Comparison of ENCODE assay signal across 17 cellular contexts in the genomic region with DNA sequence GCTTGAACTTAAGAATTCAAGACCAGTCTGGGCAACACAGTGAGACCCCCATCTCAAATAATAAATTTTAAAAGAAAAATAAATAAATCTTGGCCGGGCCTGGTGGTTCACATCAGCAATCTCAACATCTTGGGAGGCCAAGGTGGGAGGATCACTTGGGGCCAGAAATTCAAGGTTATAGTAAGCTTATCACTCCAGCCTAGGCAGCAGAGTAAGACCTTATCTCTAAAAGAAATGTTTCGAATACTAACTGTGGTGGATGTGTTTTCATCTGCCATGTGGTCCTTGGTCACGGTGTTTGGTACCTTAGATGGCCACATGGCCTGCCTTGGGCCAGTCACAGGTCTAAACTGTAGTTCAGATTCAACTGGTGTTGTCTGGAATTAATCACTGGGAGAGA. TPM values are rescaled to one million over a fixed set of nuclear protein-coding genes. Genes with fewer than 3 reads are reported as not detected.
A peak's percentile ranks its signal among the peaks of the same experiment; 100 is the strongest.
DNase-seq lines count a peak whose midpoint lies in the region; ATAC-seq and TF ChIP-seq lines count a peak whose summit lies in the region.
"Had no signal": no experiment of that assay in that cellular context is flagged by ENCODE, and none has a peak within 500 bp of the region (broad histone marks: within the 10 kb centered on the region; RNA-seq: fewer than 3 reads in every experiment).

No MANE protein-coding gene starts in this region.

- peaks cover 3% of the 10 kb centered on the region for H3K27me3 Mint-ChIP-seq in endothelial cell (ENCODE audit: unreplicated experiment)

- ATAC-seq in stimulated activated effector memory CD8-positive, alpha-beta T cell treated with anti-CD3 and anti-CD28 coated beads, Interleukin-12 subunit alpha, Interleukin-12 subunit beta, amount 100 ng/mL, for 72 hours: no peak
- ATAC-seq in GM21529 (IDR thresholded peaks at IDR 0.05; ENCODE audit: unreplicated experiment) (no peak), left ventricle myocardium superior (no peak)
- ATAC-seq: activated naive CD8-positive, alpha-beta T cell treated with anti-CD3 and anti-CD28 coated beads, Interleukin-2, amount 50 U/mL, for 24 hours; activated T-cell treated with anti-CD3 and anti-CD28 coated beads, Interleukin-2, amount 50 U/mL, for 4 hours; stimulated activated naive CD8-positive, alpha-beta T cell treated with anti-CD3 and anti-CD28 coated beads, Interleukin-15, amount 100 ng/mL, for 72 hours had no signal

- no peak for TF ChIP-seq CTCF in endothelial cell (IDR thresholded peaks at IDR 0.05; ENCODE audit: unreplicated experiment)

- peak overlapping the region; percentile 34 for H3K4me3 Mint-ChIP-seq in endothelial cell (ENCODE audit: unreplicated experiment)
- H3K4me3 Mint-ChIP-seq in stimulated activated effector memory CD8-positive, alpha-beta T cell treated with anti-CD3 and anti-CD28 coated beads, Interleukin-12 subunit alpha, Interleukin-12 subunit beta, amount 100 ng/mL, for 72 hours: no peak overlapping the region
- H3K4me3 Mint-ChIP-seq: activated naive CD8-positive, alpha-beta T cell treated with anti-CD3 and anti-CD28 coated beads, Interleukin-2, amount 50 U/mL, for 24 hours; activated T-cell treated with anti-CD3 and anti-CD28 coated beads, Interleukin-2, amount 50 U/mL, for 4 hours; stimulated activated naive CD8-positive, alpha-beta T cell treated with anti-CD3 and anti-CD28 coated beads, Interleukin-15, amount 100 ng/mL, for 72 hours had no signal

- intact Hi-C loops in left ventricle myocardium superior (cut with micrococcal nuclease): no loop called here

- DNase-seq in OCI-M1 (lab: John Stamatoyannopoulos, UW): peak; percentile 38
- no peak for DNase-seq in endothelial cell (ENCODE audit: low spot score)
- DNase-seq in stimulated activated effector memory CD8-positive, alpha-beta T cell treated with anti-CD3 and anti-CD28 coated beads, Interleukin-12 subunit alpha, Interleukin-12 subunit beta, amount 100 ng/mL, for 72 hours (ENCODE audit: low spot score in 2 of 2): no peak
- no peak for DNase-seq in left ventricle myocardium superior
- DNase-seq in T-helper 9 cell: no peak
- DNase-seq: activated CD4-positive, alpha-beta T cell treated with anti-CD3 and anti-CD28 coated beads, Interleukin-2, amount 50 U/mL, for 4 hours; activated naive CD8-positive, alpha-beta T cell treated with anti-CD3 and anti-CD28 coated beads, Interleukin-2, amount 50 U/mL, for 24 hours; activated T-cell treated with anti-CD3 and anti-CD28 coated beads, Interleukin-2, amount 50 U/mL, for 4 hours; head of caudate nucleus; NCI-H146; NCI-H446 treated with DMSO at 0.1 percent for 48 hours; ovary; SIG-M5; stimulated activated naive CD8-positive, alpha-beta T cell treated with anti-CD3 and anti-CD28 coated beads, Interleukin-15, amount 100 ng/mL, for 72 hours had no signal

- H3K36me3 Mint-ChIP-seq in endothelial cell (ENCODE audit: low read depth, unreplicated experiment): no peaks in the 10 kb centered on the region
- peaks cover 36% of the 10 kb centered on the region for H3K36me3 Mint-ChIP-seq in stimulated activated effector memory CD8-positive, alpha-beta T cell treated with anti-CD3 and anti-CD28 coated beads, Interleukin-12 subunit alpha, Interleukin-12 subunit beta, amount 100 ng/mL, for 72 hours

- no peak overlapping the region for H3K27ac Mint-ChIP-seq in endothelial cell (ENCODE audit: unreplicated experiment)
- peak overlapping the region; percentile 0 for H3K27ac Mint-ChIP-seq in stimulated activated effector memory CD8-positive, alpha-beta T cell treated with anti-CD3 and anti-CD28 coated beads, Interleukin-12 subunit alpha, Interleukin-12 subunit beta, amount 100 ng/mL, for 72 hours
- H3K27ac Mint-ChIP-seq: activated naive CD8-positive, alpha-beta T cell treated with anti-CD3 and anti-CD28 coated beads, Interleukin-2, amount 50 U/mL, for 24 hours had no signal

- peaks cover 4% of the 10 kb centered on the region for H3K4me1 Mint-ChIP-seq in endothelial cell (ENCODE audit: unreplicated experiment)
- H3K4me1 Mint-ChIP-seq in stimulated activated effector memory CD8-positive, alpha-beta T cell treated with anti-CD3 and anti-CD28 coated beads, Interleukin-12 subunit alpha, Interleukin-12 subunit beta, amount 100 ng/mL, for 72 hours: peaks cover 10% of the 10 kb centered on the region

- no peaks in the 10 kb centered on the region for H3K9me3 Mint-ChIP-seq in endothelial cell (ENCODE audit: unreplicated experiment)
- H3K9me3 Mint-ChIP-seq in stimulated activated effector memory CD8-positive, alpha-beta T cell treated with anti-CD3 and anti-CD28 coated beads, Interleukin-12 subunit alpha, Interleukin-12 subunit beta, amount 100 ng/mL, for 72 hours: no peaks in the 10 kb centered on the region
- H3K9me3 Mint-ChIP-seq: activated naive CD8-positive, alpha-beta T cell treated with anti-CD3 and anti-CD28 coated beads, Interleukin-2, amount 50 U/mL, for 24 hours; activated T-cell treated with anti-CD3 and anti-CD28 coated beads, Interleukin-2, amount 50 U/mL, for 4 hours; stimulated activated naive CD8-positive, alpha-beta T cell treated with anti-CD3 and anti-CD28 coated beads, Interleukin-15, amount 100 ng/mL, for 72 hours had no signal

RNA-seq across cellular contexts. Expression of a gene that starts 5.8 kb away (rescaled TPM):
- total RNA-seq in endothelial cell (ENCODE audit: unreplicated experiment) (22.9 TPM), left ventricle myocardium superior (1.0 TPM)

RNA-seq across cellular contexts. Expression of a gene that starts 8.9 kb away (rescaled TPM):
- not detected for total RNA-seq in endothelial cell (ENCODE audit: unreplicated experiment)
- total RNA-seq in left ventricle myocardium superior: not detected
- total RNA-seq: activated T-cell treated with anti-CD3 and anti-CD28 coated beads, Interleukin-2, amount 50 U/mL, for 4 hours; endothelial cell of umbilical vein had no signal

RNA-seq across cellular contexts. Expression of a gene that starts 15.4 kb away (rescaled TPM):
- 11.9 TPM for total RNA-seq in endothelial cell (ENCODE audit: unreplicated experiment)
- total RNA-seq in left ventricle myocardium superior: 21.3 TPM

RNA-seq across cellular contexts. Expression of a gene that starts 26.5 kb away (rescaled TPM):
- 36.9 TPM for total RNA-seq in endothelial cell (ENCODE audit: unreplicated experiment)
- total RNA-seq in left ventricle myocardium superior: 16.2 TPM

RNA-seq across cellular contexts. Expression of a gene that starts 26.6 kb away (rescaled TPM):
- total RNA-seq in endothelial cell (ENCODE audit: unreplicated experiment) (not detected), left ventricle myocardium superior (not detected)
- total RNA-seq: activated T-cell treated with anti-CD3 and anti-CD28 coated beads, Interleukin-2, amount 50 U/mL, for 4 hours; endothelial cell of umbilical vein; mononuclear cell had no signal

Comparison
In these comparisons a context has a peak if more than half of its experiments do, and no peak if none do; other contexts are left out.
1. RNA of a gene that starts 5.8 kb away (total RNA-seq): 22.9 TPM in endothelial cell (single experiment); 1.0 TPM in left ventricle myocardium superior (single experiment); every median in the first group is over 10 times any median in the second.